Comparison of ENCODE assay signal across 23 cellular contexts in the genomic region with DNA sequence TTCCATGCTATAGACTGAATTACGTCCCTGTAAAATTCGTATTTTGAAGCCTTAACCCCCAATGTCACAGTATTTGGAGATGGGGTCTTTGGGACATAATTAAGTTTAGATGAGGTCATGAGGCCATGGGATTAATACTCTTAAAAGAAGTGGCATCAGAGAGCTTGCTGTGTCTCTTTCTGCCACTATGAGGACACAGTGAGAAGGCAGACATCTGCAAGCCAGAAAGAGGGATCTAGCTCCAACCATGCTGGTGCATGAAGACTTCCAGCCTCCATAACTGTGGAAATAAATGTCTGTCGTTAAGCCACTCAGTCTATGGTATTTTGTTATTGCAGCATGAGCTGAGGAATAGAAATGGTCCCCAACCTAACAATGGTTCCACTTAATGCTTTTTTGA.
DNase-seq lines count a peak whose midpoint lies in the region; ATAC-seq, FAIRE-seq and TF ChIP-seq lines count a peak whose summit lies in the region.
"Had no signal": no experiment of that assay in that cellular context is flagged by ENCODE, and none has a peak within 500 bp of the region (broad histone marks: within the 10 kb centered on the region; RNA-seq: fewer than 3 reads in every experiment).

No MANE protein-coding gene starts in this region.

- ATAC-seq in HepG2: peak; percentile 62
- ATAC-seq in right lobe of liver: no peak
- no peak for ATAC-seq in HG03571 (IDR thresholded peaks at IDR 0.05; ENCODE audit: unreplicated experiment)

- no peaks in the 10 kb centered on the region for H3K27me3 Mint-ChIP-seq in endodermal cell (ENCODE audit: insufficient read depth)

- no peak overlapping the region for H3K4me3 Mint-ChIP-seq in endodermal cell
- H3K4me3 Mint-ChIP-seq: CD14-positive monocyte had no signal

- no peaks in the 10 kb centered on the region for H3K36me3 Mint-ChIP-seq in endodermal cell (ENCODE audit: low read depth)
- H3K36me3 Mint-ChIP-seq: CD14-positive monocyte had no signal

- peaks cover 8% of the 10 kb centered on the region for H3K4me1 Mint-ChIP-seq in endodermal cell
- H3K4me1 Mint-ChIP-seq: CD14-positive monocyte had no signal

- H4K20me1 ChIP-seq in HepG2 (ENCODE audit: insufficient read depth, low read length): no peaks in the 10 kb centered on the region

- WGBS in HepG2 (ENCODE audit: low lambda C conversion rate): 23% methylated on average over 3 of the region's 3 CpGs
- WGBS in right lobe of liver (ENCODE audit: insufficient coverage, low coverage, low lambda C conversion rate, missing lambda C conversion rate): 79% methylated on average over 3 of the region's 3 CpGs
- 83 to 85% methylated on average over 3 of the region's 3 CpGs for WGBS in endodermal cell (ENCODE audit: insufficient coverage in 1 of 2, insufficient read length in 1 of 2), 2 experiments

- no peak for FAIRE-seq in HepG2 (lab: Jason Lieb, UNC)
- FAIRE-seq: GM19239, H54 had no signal

- CTCF ChIA-PET in HepG2 (lab: Yijun Ruan, JAX; ENCODE audit: low intra/inter-chr PET ratio, low total read pairs): no interaction called here

- no peak for TF ChIP-seq CTCF in HepG2 (CRISPR knock-in tag; IDR thresholded peaks at IDR 0.05)
- no peak for TF ChIP-seq CTCF in right lobe of liver (IDR thresholded peaks at IDR 0.05)
- peak; percentile 56 for TF ChIP-seq CTCF in endodermal cell (conservative IDR thresholded peaks at IDR 0.05)

- no peak overlapping the region for H3K4me3 ChIP-seq in HepG2 (replicated peaks in 1 of 3; ENCODE audit: insufficient read depth in 1 of 3, low read depth in 2 of 3, low read length in 3 of 3)
- H3K4me3 ChIP-seq in right lobe of liver: no peak overlapping the region
- no peak overlapping the region for H3K4me3 ChIP-seq in endodermal cell (ENCODE audit: low read length)
- H3K4me3 ChIP-seq: MG63, Peyer's patch, SJSA1 had no signal

- TF ChIP-seq POLR2A in HepG2 (IDR thresholded peaks at IDR 0.05; ENCODE audit: insufficient read depth in 1 of 2, low read depth in 2 of 2, low read length in 2 of 2) (no peak), right lobe of liver (IDR thresholded peaks at IDR 0.05) (no peak)

- POLR2A ChIA-PET in HepG2 (lab: Yijun Ruan, JAX): no interaction called here

- H3K4me2 ChIP-seq in HepG2 (ENCODE audit: low read depth, low read length): no peak overlapping the region

- no peaks in the 10 kb centered on the region for H3K27me3 ChIP-seq in HepG2 (ENCODE audit: control insufficient read depth in 1 of 2, insufficient read depth in 2 of 2, low read length in 2 of 2)
- no peaks in the 10 kb centered on the region for H3K27me3 ChIP-seq in right lobe of liver
- no peaks in the 10 kb centered on the region for H3K27me3 ChIP-seq in endodermal cell (ENCODE audit: control insufficient read depth, insufficient read depth, low read length, poor library complexity, severe bottlenecking)
- H3K27me3 ChIP-seq: Peyer's patch had no signal

- H3K36me3 ChIP-seq in HepG2 (replicated peaks in 1 of 2; ENCODE audit: control insufficient read depth in 1 of 2, insufficient read depth in 2 of 2, low read length in 2 of 2) (no peaks in the 10 kb centered on the region), right lobe of liver (no peaks in the 10 kb centered on the region), endodermal cell (ENCODE audit: control insufficient read depth, insufficient read depth, low read length) (no peaks in the 10 kb centered on the region)
- H3K36me3 ChIP-seq: MG63, Peyer's patch, SJSA1 had no signal

- intact Hi-C loops in HepG2 (cut with micrococcal nuclease; ENCODE audit: unreplicated experiment) (no loop called here), right lobe of liver (cut with DNase I) (no loop called here)

- DNase-seq in HepG2 (ENCODE audit: low spot score): no peak
- DNase-seq in right lobe of liver: no peak
- DNase-seq in SK-MEL-5 (ENCODE audit: low read depth, low spot score): peak; percentile 13
- no peak for DNase-seq in endodermal cell
- no peak for DNase-seq in DMS153 (lab: John Stamatoyannopoulos, UW)
- no peak for DNase-seq in stimulated activated CD4-positive, alpha-beta T cell treated with anti-CD3 and anti-CD28 coated beads, Interleukin-4, amount 100 ng/mL, for 24 hours
- no peak for DNase-seq in NCI-H446 treated with DMSO at 0.1 percent for 48 hours (lab: John Stamatoyannopoulos, UW)
- DNase-seq: 8988T, DMS79 treated with DMSO at 0.1 percent for 48 hours, IMR-90, Karpas-422, MG63, NCI-H1092, NCI-H1694 treated with DMSO at 0.1 percent for 48 hours, NCI-H510A treated with DMSO at 0.1 percent for 48 hours, NCI-H774, Peyer's patch, SW 1271 had no signal

- H3K9me3 Mint-ChIP-seq in endodermal cell: peaks cover 4% of the 10 kb centered on the region

- H3K9ac ChIP-seq in HepG2 (ENCODE audit: insufficient read depth, low read depth, low read length): no peak overlapping the region
- H3K9ac ChIP-seq in endodermal cell (ENCODE audit: extremely low read depth, low read length, poor library complexity, severe bottlenecking): no peak overlapping the region

- no peak overlapping the region for H2AFZ ChIP-seq in HepG2 (ENCODE audit: low read length)

- TF ChIP-seq EP300 in HepG2 (IDR thresholded peaks at IDR 0.05; ENCODE audit: low read depth in 2 of 2, low read length in 2 of 2) (no peak), HepG2 (CRISPR knock-in tag; IDR thresholded peaks at IDR 0.05; ENCODE audit: borderline replicate concordance) (no peak)

- no peaks in the 10 kb centered on the region for H3K79me2 ChIP-seq in HepG2 (ENCODE audit: insufficient read depth, low read length)

- BruUV-seq in HepG2 (replicated peaks; lab: Mats Ljungman, UMichigan): no TSS peak

- H3K4me1 ChIP-seq in HepG2 (ENCODE audit: insufficient read depth, low read length) (no peaks in the 10 kb centered on the region), right lobe of liver (no peaks in the 10 kb centered on the region), endodermal cell (ENCODE audit: control insufficient read depth, insufficient read depth, low read length) (no peaks in the 10 kb centered on the region)
- H3K4me1 ChIP-seq: Peyer's patch, SJSA1 had no signal

- no peak for TF ChIP-seq RAD21 in HepG2 (CRISPR knock-in tag; IDR thresholded peaks at IDR 0.05)

- no peaks in the 10 kb centered on the region; the same call in 1 of the 2 replicates for H3K9me3 ChIP-seq in HepG2 (ENCODE audit: low read length)
- H3K9me3 ChIP-seq in right lobe of liver: no peaks in the 10 kb centered on the region
- no peaks in the 10 kb centered on the region for H3K9me3 ChIP-seq in endodermal cell (ENCODE audit: control insufficient read depth, low read length)
- H3K9me3 ChIP-seq: MG63, Peyer's patch, SJSA1 had no signal

- in situ Hi-C loops in HepG2 (cut with HindIII; ENCODE audit: extremely low pct_ligation_motif_present, low pct_unique_long_range_greater_than_20kb): no loop called here
- in situ Hi-C loops in SK-MEL-5 (cut with HindIII; ENCODE audit: low pct_unique_long_range_greater_than_20kb, low sequenced_read_pairs): no loop called here

- no peak overlapping the region for H3K27ac ChIP-seq in HepG2 (ENCODE audit: extremely low read length, insufficient read depth, low read length)
- H3K27ac ChIP-seq in right lobe of liver: no peak overlapping the region
- H3K27ac ChIP-seq in endodermal cell (ENCODE audit: low read depth, low read length): no peak overlapping the region
- H3K27ac ChIP-seq: Peyer's patch, SJSA1 had no signal

- no peak overlapping the region for H3K27ac Mint-ChIP-seq in endodermal cell
- H3K27ac Mint-ChIP-seq: CD14-positive monocyte had no signal

TF ChIP-seq in HepG2, 621 proteins besides CTCF, POLR2A, EP300 and RAD21 (continues in another document):
- TF ChIP-seq ZNF205 (CRISPR knock-in tag; IDR thresholded peaks at IDR 0.05) (no peak), FOXA1 (IDR thresholded peaks at IDR 0.05) (no peak), FOXA1 (CRISPR knock-in tag; IDR thresholded peaks at IDR 0.05) (no peak), CCDC6 (CRISPR knock-in tag; IDR thresholded peaks at IDR 0.05) (no peak), GLI4 (CRISPR knock-in tag; IDR thresholded peaks at IDR 0.05; ENCODE audit: borderline replicate concordance) (no peak), PRPF4 (IDR thresholded peaks at IDR 0.05; ENCODE audit: low read depth, low read length, poor library complexity, severe bottlenecking) (no peak), ZNF207 (IDR thresholded peaks at IDR 0.05; ENCODE audit: borderline replicate concordance) (no peak), GABPB1 (CRISPR knock-in tag; IDR thresholded peaks at IDR 0.05) (no peak), ZNF670 (CRISPR knock-in tag; IDR thresholded peaks at IDR 0.05; ENCODE audit: borderline replicate concordance) (no peak), ERF (CRISPR knock-in tag; IDR thresholded peaks at IDR 0.05) (no peak)
- TF ChIP-seq, protein P1, sequence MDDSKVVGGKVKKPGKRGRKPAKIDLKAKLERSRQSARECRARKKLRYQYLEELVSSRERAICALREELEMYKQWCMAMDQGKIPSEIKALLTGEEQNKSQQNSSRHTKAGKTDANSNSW (CRISPR knock-in tag; IDR thresholded peaks at IDR 0.05; ENCODE audit: borderline replicate concordance): no peak
- TF ChIP-seq, protein P2, sequence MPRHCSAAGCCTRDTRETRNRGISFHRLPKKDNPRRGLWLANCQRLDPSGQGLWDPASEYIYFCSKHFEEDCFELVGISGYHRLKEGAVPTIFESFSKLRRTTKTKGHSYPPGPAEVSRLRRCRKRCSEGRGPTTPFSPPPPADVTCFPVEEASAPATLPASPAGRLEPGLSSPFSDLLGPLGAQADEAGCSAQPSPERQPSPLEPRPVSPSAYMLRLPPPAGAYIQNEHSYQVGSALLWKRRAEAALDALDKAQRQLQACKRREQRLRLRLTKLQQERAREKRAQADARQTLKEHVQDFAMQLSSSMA (CRISPR knock-in tag; IDR thresholded peaks at IDR 0.05): no peak
- TF ChIP-seq, protein P3, sequence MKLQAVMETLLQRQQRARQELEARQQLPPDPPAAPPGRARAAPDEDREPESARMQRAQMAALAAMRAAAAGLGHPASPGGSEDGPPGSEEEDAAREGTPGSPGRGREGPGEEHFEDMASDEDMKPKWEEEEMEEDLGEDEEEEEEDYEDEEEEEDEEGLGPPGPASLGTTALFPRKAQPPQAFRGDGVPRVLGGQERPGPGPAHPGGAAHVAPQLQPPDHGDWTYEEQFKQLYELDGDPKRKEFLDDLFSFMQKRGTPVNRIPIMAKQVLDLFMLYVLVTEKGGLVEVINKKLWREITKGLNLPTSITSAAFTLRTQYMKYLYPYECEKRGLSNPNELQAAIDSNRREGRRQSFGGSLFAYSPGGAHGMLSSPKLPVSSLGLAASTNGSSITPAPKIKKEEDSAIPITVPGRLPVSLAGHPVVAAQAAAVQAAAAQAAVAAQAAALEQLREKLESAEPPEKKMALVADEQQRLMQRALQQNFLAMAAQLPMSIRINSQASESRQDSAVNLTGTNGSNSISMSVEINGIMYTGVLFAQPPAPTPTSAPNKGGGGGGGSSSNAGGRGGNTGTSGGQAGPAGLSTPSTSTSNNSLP (IDR thresholded peaks at IDR 0.05; ENCODE audit: low read depth, low read length): no peak
